ENCODE assay signal across 8 cellular contexts in the genomic region with DNA sequence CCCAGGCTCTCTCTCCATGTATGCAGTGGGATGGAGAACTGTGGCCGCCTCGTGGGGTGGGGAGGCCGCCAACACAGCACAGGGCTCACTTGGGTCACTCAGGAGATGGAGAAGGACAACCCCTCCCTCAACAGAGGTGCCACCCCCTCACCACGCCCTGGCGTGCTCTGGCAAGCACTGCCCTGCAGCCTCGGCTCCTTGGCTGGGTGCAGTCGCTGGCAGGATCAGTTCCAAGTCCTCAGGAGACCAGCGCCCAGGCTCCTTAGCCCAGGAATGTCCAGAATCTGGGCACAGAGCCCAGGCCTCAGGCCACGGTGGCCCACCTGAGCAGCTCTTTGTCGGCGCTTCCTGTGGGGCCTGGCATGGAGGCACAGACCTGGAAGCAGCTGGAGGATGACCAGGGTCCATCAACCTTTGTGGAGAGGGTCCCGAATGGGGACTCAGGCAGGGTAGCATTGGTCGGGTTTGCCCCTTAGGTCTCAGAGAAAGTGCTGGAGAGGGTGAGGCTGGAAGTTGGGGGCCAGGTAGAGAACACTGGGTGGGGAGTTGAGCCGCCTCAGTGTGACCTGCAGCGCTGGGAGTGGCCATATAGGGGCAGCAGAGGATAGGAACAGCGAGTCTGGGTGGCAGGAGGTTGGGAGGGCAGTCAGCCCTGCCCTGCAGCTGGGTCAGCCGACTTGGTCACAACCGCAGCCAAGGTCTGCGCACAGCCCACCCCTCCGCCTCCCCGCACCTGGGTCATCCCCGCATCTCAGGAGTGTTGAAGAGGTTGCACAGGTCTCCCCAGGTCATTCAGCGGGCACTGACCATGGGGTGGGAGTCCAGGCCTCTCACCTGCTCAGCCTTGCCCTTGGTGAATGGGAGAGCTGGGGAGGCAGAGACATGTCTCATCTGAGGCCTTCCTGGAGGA. TPM values are rescaled to one million over a fixed set of nuclear protein-coding genes. Genes with fewer than 3 reads are reported as not detected.
DNase-seq lines count a peak whose midpoint lies in the region; ATAC-seq and TF ChIP-seq lines count a peak whose summit lies in the region.

No MANE protein-coding gene starts in this region.

- DNase-seq in DMS153 treated with DMSO at 0.1 percent for 48 hours (lab: John Stamatoyannopoulos, UW; ENCODE audit: unreplicated experiment): peak; percentile 11
- DNase-seq in DMS153 (lab: John Stamatoyannopoulos, UW): no peak
- peak; percentile 60 for DNase-seq in MG63
- DNase-seq in epithelial cell of esophagus (ENCODE audit: low read depth): peak; percentile 57
- peak; percentile 39 for DNase-seq in midbrain (lab: John Stamatoyannopoulos, UW)
- peak; percentile 45 for DNase-seq in superior temporal gyrus (ENCODE audit: extremely low spot score)

- H3K9me3 ChIP-seq in MG63: no peaks in the 10 kb centered on the region

- H3K4me3 ChIP-seq in MG63 (no peak overlapping the region), WI38 (ENCODE audit: low read depth, low read length) (no peak overlapping the region), epithelial cell of esophagus (ENCODE audit: low read length) (no peak overlapping the region)

- H3K27me3 ChIP-seq in MG63: no peaks in the 10 kb centered on the region

- TF ChIP-seq CTCF in WI38 (IDR thresholded peaks at IDR 0.05; ENCODE audit: low read depth, low read length) (peak; percentile 91), epithelial cell of esophagus (IDR thresholded peaks at IDR 0.05; ENCODE audit: insufficient read depth, low read depth, low read length, missing control alignments) (peak; percentile 88)

- no peak for ATAC-seq in GM21737 (IDR thresholded peaks at IDR 0.05; ENCODE audit: unreplicated experiment)

- no peaks in the 10 kb centered on the region for H3K36me3 ChIP-seq in MG63

RNA-seq across cellular contexts. Expression of gene SUSD2, which starts 8.2 kb away (rescaled TPM):
- total RNA-seq in MG63 (2014; rRNA removed; shearing (Covaris generic); ENCODE audit: low replicate concordance): 0.20 TPM in 1 of 2 replicates, not detected in the other

RNA-seq across cellular contexts. Expression of gene GGT5, which starts 55.4 kb away (rescaled TPM):
- not detected in 2 replicates for total RNA-seq in MG63 (2014; rRNA removed; shearing (Covaris generic); ENCODE audit: low replicate concordance)
